In the genomic region with DNA sequence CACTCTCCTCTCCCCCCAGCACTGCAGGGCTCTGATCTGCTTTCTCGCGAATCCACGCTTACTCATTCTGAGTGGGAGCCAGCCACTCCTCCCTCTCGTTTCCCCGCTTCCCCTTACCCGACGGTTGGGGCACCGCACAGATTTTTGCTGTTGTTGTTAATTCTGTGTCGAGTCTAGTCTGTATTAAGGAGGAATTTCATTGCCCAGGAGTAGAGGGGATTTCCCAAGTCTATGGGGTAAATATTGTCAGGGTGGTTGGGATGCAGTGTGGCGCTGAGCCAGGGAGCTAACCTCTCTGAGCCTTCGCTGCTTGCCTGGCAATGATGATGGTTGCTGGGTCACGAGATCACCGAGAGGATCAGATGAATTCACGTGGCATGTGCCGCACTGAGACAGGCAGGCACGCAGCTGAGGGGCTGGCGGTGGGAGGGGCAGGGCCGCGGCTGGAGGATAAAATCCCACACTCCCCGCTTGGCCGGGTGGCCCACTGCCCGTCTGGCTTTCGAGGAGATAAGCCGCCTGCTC, we compare ENCODE assay signal across 10 cellular contexts. TPM values are rescaled to one million over a fixed set of nuclear protein-coding genes. Genes with fewer than 3 reads are reported as not detected.
A peak's percentile ranks its signal among the peaks of the same experiment; 100 is the strongest.
DNase-seq lines count a peak whose midpoint lies in the region; ATAC-seq, FAIRE-seq and TF ChIP-seq lines count a peak whose summit lies in the region.
"Had no signal": no experiment of that assay in that cellular context is flagged by ENCODE, and none has a peak within 500 bp of the region (broad histone marks: within the 10 kb centered on the region; RNA-seq: fewer than 3 reads in every experiment).

No MANE protein-coding gene starts in this region.

- peak overlapping the region in 1 of 2 donors; percentile 28 for H3K9ac ChIP-seq in kidney (ENCODE audit: low read length in 2 of 2)

- intact Hi-C loops in kidney (cut with DNase I), result no loop called here

- peak overlapping the region; percentile 60 for H3K27ac Mint-ChIP-seq in activated T-helper 17 cell treated with anti-CD3 and anti-CD28 coated beads, Interleukin-2, amount 50 U/mL, for 72 hours
- peak overlapping the region; percentile 45 for H3K27ac Mint-ChIP-seq in stimulated activated naive CD8-positive, alpha-beta T cell treated with anti-CD3 and anti-CD28 coated beads, Interleukin-15, Interleukin-2, amounts not matched to agents 100 ng/mL and 50 ng/mL, for 24 hours
- H3K27ac Mint-ChIP-seq: activated naive CD8-positive, alpha-beta T cell treated with anti-CD3 and anti-CD28 coated beads, Interleukin-2, amount 10 ng/mL, durations not matched to agents 7 days and 5 days had no signal

- no peaks in the 10 kb centered on the region for H3K9me3 ChIP-seq in kidney (ENCODE audit: control insufficient read depth in 1 of 2, low read length in 2 of 2)

- no peaks in the 10 kb centered on the region for H3K27me3 Mint-ChIP-seq in activated T-helper 17 cell treated with anti-CD3 and anti-CD28 coated beads, Interleukin-2, amount 50 U/mL, for 72 hours
- no peaks in the 10 kb centered on the region for H3K27me3 Mint-ChIP-seq in stimulated activated naive CD8-positive, alpha-beta T cell treated with anti-CD3 and anti-CD28 coated beads, Interleukin-15, Interleukin-2, amounts not matched to agents 100 ng/mL and 50 ng/mL, for 24 hours
- H3K27me3 Mint-ChIP-seq: activated naive CD8-positive, alpha-beta T cell treated with anti-CD3 and anti-CD28 coated beads, Interleukin-2, amount 10 ng/mL, durations not matched to agents 7 days and 5 days had no signal

- H3K36me3 ChIP-seq in kidney (ENCODE audit: control insufficient read depth in 1 of 2, insufficient read depth in 2 of 2, low read length in 2 of 2), result no peaks in the 10 kb centered on the region

- H3K4me1 ChIP-seq in kidney (ENCODE audit: control insufficient read depth in 1 of 2, insufficient read depth in 1 of 2, low read depth in 1 of 2, low read length in 2 of 2), result peaks cover 49 to 64% of the 10 kb centered on the region in 2 donors

- ATAC-seq in activated T-helper 17 cell treated with anti-CD3 and anti-CD28 coated beads, Interleukin-2, amount 50 U/mL, for 72 hours (replicated peaks), result no peak
- ATAC-seq in GM18519 (IDR thresholded peaks at IDR 0.05; ENCODE audit: low FRiP score, unreplicated experiment) (no peak), GM18511 (IDR thresholded peaks at IDR 0.05; ENCODE audit: unreplicated experiment) (no peak)

- no peaks in the 10 kb centered on the region for H3K36me3 Mint-ChIP-seq in activated T-helper 17 cell treated with anti-CD3 and anti-CD28 coated beads, Interleukin-2, amount 50 U/mL, for 72 hours (ENCODE audit: low read depth)
- H3K36me3 Mint-ChIP-seq in stimulated activated naive CD8-positive, alpha-beta T cell treated with anti-CD3 and anti-CD28 coated beads, Interleukin-15, Interleukin-2, amounts not matched to agents 100 ng/mL and 50 ng/mL, for 24 hours (ENCODE audit: low read depth), result peaks cover 5% of the 10 kb centered on the region

- peak overlapping the region; percentile 30 for H3K4me3 Mint-ChIP-seq in activated T-helper 17 cell treated with anti-CD3 and anti-CD28 coated beads, Interleukin-2, amount 50 U/mL, for 72 hours
- peak overlapping the region; percentile 28 for H3K4me3 Mint-ChIP-seq in stimulated activated naive CD8-positive, alpha-beta T cell treated with anti-CD3 and anti-CD28 coated beads, Interleukin-15, Interleukin-2, amounts not matched to agents 100 ng/mL and 50 ng/mL, for 24 hours
- H3K4me3 Mint-ChIP-seq: activated naive CD8-positive, alpha-beta T cell treated with anti-CD3 and anti-CD28 coated beads, Interleukin-2, amount 10 ng/mL, durations not matched to agents 7 days and 5 days had no signal

- no peak overlapping the region for H3K4me3 ChIP-seq in kidney (ENCODE audit: low read length in 2 of 2)

- FAIRE-seq in kidney (lab: Jason Lieb, UNC), result no peak

- DNase-seq in NCI-H2107 (lab: John Stamatoyannopoulos, UW) (peak; percentile 10), NCI-H2107 treated with DMSO at 0.1 percent for 48 hours (lab: John Stamatoyannopoulos, UW; ENCODE audit: unreplicated experiment) (no peak), kidney (peak; percentile 83)
- DNase-seq in NK-92 treated with Interleukin-12 subunit alpha and Interleukin-12 subunit beta, amount 100 ng/mL, for 24 hours (lab: John Stamatoyannopoulos, UW), result no peak
- DNase-seq: activated naive CD8-positive, alpha-beta T cell treated with anti-CD3 and anti-CD28 coated beads, Interleukin-2, amount 10 ng/mL, durations not matched to agents 7 days and 5 days; AML-193 had no signal

- H3K27ac ChIP-seq in kidney (ENCODE audit: low read depth in 2 of 2, low read length in 2 of 2), result peak overlapping the region; percentile 79 to 88

- TF ChIP-seq CTCF in kidney (IDR thresholded peaks at IDR 0.05; ENCODE audit: borderline replicate concordance, extremely low read depth, insufficient read depth), result no peak

- peaks cover 12% of the 10 kb centered on the region for H3K4me1 Mint-ChIP-seq in activated T-helper 17 cell treated with anti-CD3 and anti-CD28 coated beads, Interleukin-2, amount 50 U/mL, for 72 hours
- peaks cover 92% of the 10 kb centered on the region for H3K4me1 Mint-ChIP-seq in stimulated activated naive CD8-positive, alpha-beta T cell treated with anti-CD3 and anti-CD28 coated beads, Interleukin-15, Interleukin-2, amounts not matched to agents 100 ng/mL and 50 ng/mL, for 24 hours (ENCODE audit: low read depth)

- no peaks in the 10 kb centered on the region for H3K9me3 Mint-ChIP-seq in activated T-helper 17 cell treated with anti-CD3 and anti-CD28 coated beads, Interleukin-2, amount 50 U/mL, for 72 hours
- H3K9me3 Mint-ChIP-seq in stimulated activated naive CD8-positive, alpha-beta T cell treated with anti-CD3 and anti-CD28 coated beads, Interleukin-15, Interleukin-2, amounts not matched to agents 100 ng/mL and 50 ng/mL, for 24 hours, result no peaks in the 10 kb centered on the region
- H3K9me3 Mint-ChIP-seq: activated naive CD8-positive, alpha-beta T cell treated with anti-CD3 and anti-CD28 coated beads, Interleukin-2, amount 10 ng/mL, durations not matched to agents 7 days and 5 days had no signal

RNA-seq across cellular contexts. Expression of a gene that starts 18.5 kb away (rescaled TPM):
- total RNA-seq in activated T-helper 17 cell treated with anti-CD3 and anti-CD28 coated beads, Interleukin-2, amount 50 U/mL, for 72 hours, result 10 to 100 TPM; 72.8 to 87.8 TPM
- total RNA-seq in kidney, result 205 TPM
- polyA plus RNA-seq in kidney (ENCODE audit: insufficient read depth, low read depth, low replicate concordance), result 18.7 TPM

Comparison
In these comparisons a context has a peak if more than half of its experiments do, and no peak if none do; other contexts are left out.
1. DNase-seq: peak in NCI-H2107 (single experiment) and kidney (single experiment); none in NCI-H2107 treated with DMSO at 0.1 percent for 48 hours (single experiment) and NK-92 treated with Interleukin-12 subunit alpha and Interleukin-12 subunit beta, amount 100 ng/mL, for 24 hours (single experiment).